ENCODE assay signal across 1 cellular context in genomic region chr17:42760652-42761581, GRCh38.
TF ChIP-seq lines count a peak whose summit lies in the region.

Gene RAMP2 (plus strand): TSS chr17:42761227. CDS start chr17:42761262, 35 bp downstream.

TF ChIP-seq in HepG2, 621 proteins besides CTCF, POLR2A, EP300 and RAD21 (continued from another document and continues in another):
- TF ChIP-seq ELF3 (CRISPR knock-in tag; IDR thresholded peaks at IDR 0.05) (peak; percentile 21; the same call in 1 of the 2 replicates), ZNF296 (CRISPR knock-in tag; conservative IDR thresholded peaks at IDR 0.05) (no peak), ZFP82 (CRISPR knock-in tag; IDR thresholded peaks at IDR 0.05; ENCODE audit: borderline replicate concordance) (peak; percentile 66; the same call in 1 of the 2 replicates), PTBP1 (IDR thresholded peaks at IDR 0.05; ENCODE audit: low read depth, low read length, poor library complexity, severe bottlenecking) (peak; percentile 55), TEAD2 (CRISPR knock-in tag; IDR thresholded peaks at IDR 0.05) (no peak), ZBTB39 (CRISPR knock-in tag; IDR thresholded peaks at IDR 0.05) (peak; percentile 44; the same call in 1 of the 2 replicates), TMF1 (CRISPR knock-in tag; IDR thresholded peaks at IDR 0.05; ENCODE audit: low read depth) (peak; percentile 36; the same call in 1 of the 2 replicates), HBP1 (CRISPR knock-in tag; IDR thresholded peaks at IDR 0.05; ENCODE audit: low read depth) (0 out of 2 replicates have a peak, but pooled peaks have one; percentile 30), ZNF574 (CRISPR knock-in tag; IDR thresholded peaks at IDR 0.05) (peak; percentile 21), MXD4 (CRISPR knock-in tag; IDR thresholded peaks at IDR 0.05) (no peak), SALL2 (CRISPR knock-in tag; IDR thresholded peaks at IDR 0.05) (no peak), MYC (CRISPR knock-in tag; IDR thresholded peaks at IDR 0.05; ENCODE audit: borderline replicate concordance) (no peak), FOXO4 (CRISPR knock-in tag; conservative IDR thresholded peaks at IDR 0.05) (no peak), GZF1 (CRISPR knock-in tag; IDR thresholded peaks at IDR 0.05) (0 out of 2 replicates have a peak, but pooled peaks have one; percentile 38), PLSCR1 (CRISPR knock-in tag; IDR thresholded peaks at IDR 0.05; ENCODE audit: borderline replicate concordance) (no peak), MLLT10 (CRISPR knock-in tag; IDR thresholded peaks at IDR 0.05) (no peak), ZFP91 (CRISPR knock-in tag; IDR thresholded peaks at IDR 0.05; ENCODE audit: borderline replicate concordance) (peak; percentile 53; the same call in 1 of the 2 replicates), ZNF709 (CRISPR knock-in tag; IDR thresholded peaks at IDR 0.05) (peak; percentile 52; the same call in 1 of the 2 replicates), SNAPC2 (CRISPR knock-in tag; IDR thresholded peaks at IDR 0.05) (no peak; the same call in 1 of the 2 replicates), ZNF446 (CRISPR knock-in tag; IDR thresholded peaks at IDR 0.05) (peak; percentile 90), ZSCAN25 (CRISPR knock-in tag; IDR thresholded peaks at IDR 0.05) (peak; percentile 77; the same call in 1 of the 2 replicates), ZNF616 (CRISPR knock-in tag; IDR thresholded peaks at IDR 0.05; ENCODE audit: low read depth) (peak; percentile 80; the same call in 1 of the 2 replicates), ARNT2 (CRISPR knock-in tag; IDR thresholded peaks at IDR 0.05; ENCODE audit: low read depth) (peak; percentile 49; the same call in 1 of the 2 replicates), ZNF274 (CRISPR knock-in tag; IDR thresholded peaks at IDR 0.05) (peak; percentile 45; the same call in 1 of the 2 replicates), ZFP1 (CRISPR knock-in tag; IDR thresholded peaks at IDR 0.05) (no peak), HIC2 (CRISPR knock-in tag; IDR thresholded peaks at IDR 0.05; ENCODE audit: low read depth) (peak; percentile 49; the same call in 1 of the 2 replicates), ZNF335 (CRISPR knock-in tag; IDR thresholded peaks at IDR 0.05) (no peak), ARID2 (CRISPR knock-in tag; IDR thresholded peaks at IDR 0.05; ENCODE audit: borderline replicate concordance) (no peak), ZNF331 (CRISPR knock-in tag; IDR thresholded peaks at IDR 0.05) (peak; percentile 20; the same call in 1 of the 2 replicates), TCF7 (IDR thresholded peaks at IDR 0.05; ENCODE audit: low read depth) (no peak), WIZ (CRISPR knock-in tag; IDR thresholded peaks at IDR 0.05) (0 out of 2 replicates have a peak, but pooled peaks have one; percentile 30), MXD1 (CRISPR knock-in tag; IDR thresholded peaks at IDR 0.05) (peak; percentile 75), FOXJ3 (CRISPR knock-in tag; IDR thresholded peaks at IDR 0.05; ENCODE audit: borderline replicate concordance) (no peak), ZNF792 (CRISPR knock-in tag; IDR thresholded peaks at IDR 0.05) (peak; percentile 34; the same call in 1 of the 2 replicates), ETV5 (CRISPR knock-in tag; IDR thresholded peaks at IDR 0.05; ENCODE audit: borderline replicate concordance) (no peak), ATF7-NPFF (CRISPR knock-in tag; IDR thresholded peaks at IDR 0.05; ENCODE audit: low read depth) (peak; percentile 74), LBX2 (CRISPR knock-in tag; IDR thresholded peaks at IDR 0.05; ENCODE audit: borderline replicate concordance) (peak; percentile 66; the same call in 1 of the 2 replicates), ZNF441 (CRISPR knock-in tag; IDR thresholded peaks at IDR 0.05; ENCODE audit: borderline replicate concordance) (peak; percentile 76; the same call in 1 of the 2 replicates), ZMAT5 (CRISPR knock-in tag; IDR thresholded peaks at IDR 0.05; ENCODE audit: borderline replicate concordance, low read depth) (no peak), HNRNPK (IDR thresholded peaks at IDR 0.05; ENCODE audit: low read depth, low read length, poor library complexity, severe bottlenecking) (peak; percentile 92), ZNF562 (CRISPR knock-in tag; IDR thresholded peaks at IDR 0.05; ENCODE audit: borderline replicate concordance) (no peak), HMGXB3 (CRISPR knock-in tag; IDR thresholded peaks at IDR 0.05; ENCODE audit: borderline replicate concordance) (no peak), ARNTL (CRISPR knock-in tag; IDR thresholded peaks at IDR 0.05) (no peak), ZMYM4 (CRISPR knock-in tag; IDR thresholded peaks at IDR 0.05) (peak; percentile 51; the same call in 1 of the 2 replicates), ZKSCAN5 (CRISPR knock-in tag; IDR thresholded peaks at IDR 0.05) (peak; percentile 57; the same call in 1 of the 2 replicates), PHF5A (CRISPR knock-in tag; IDR thresholded peaks at IDR 0.05; ENCODE audit: low read depth, unreplicated experiment) (no peak), ZNF563 (CRISPR knock-in tag; IDR thresholded peaks at IDR 0.05) (peak; percentile 85)
